8 cellular contexts compared by ENCODE assay signal in the genomic region with DNA sequence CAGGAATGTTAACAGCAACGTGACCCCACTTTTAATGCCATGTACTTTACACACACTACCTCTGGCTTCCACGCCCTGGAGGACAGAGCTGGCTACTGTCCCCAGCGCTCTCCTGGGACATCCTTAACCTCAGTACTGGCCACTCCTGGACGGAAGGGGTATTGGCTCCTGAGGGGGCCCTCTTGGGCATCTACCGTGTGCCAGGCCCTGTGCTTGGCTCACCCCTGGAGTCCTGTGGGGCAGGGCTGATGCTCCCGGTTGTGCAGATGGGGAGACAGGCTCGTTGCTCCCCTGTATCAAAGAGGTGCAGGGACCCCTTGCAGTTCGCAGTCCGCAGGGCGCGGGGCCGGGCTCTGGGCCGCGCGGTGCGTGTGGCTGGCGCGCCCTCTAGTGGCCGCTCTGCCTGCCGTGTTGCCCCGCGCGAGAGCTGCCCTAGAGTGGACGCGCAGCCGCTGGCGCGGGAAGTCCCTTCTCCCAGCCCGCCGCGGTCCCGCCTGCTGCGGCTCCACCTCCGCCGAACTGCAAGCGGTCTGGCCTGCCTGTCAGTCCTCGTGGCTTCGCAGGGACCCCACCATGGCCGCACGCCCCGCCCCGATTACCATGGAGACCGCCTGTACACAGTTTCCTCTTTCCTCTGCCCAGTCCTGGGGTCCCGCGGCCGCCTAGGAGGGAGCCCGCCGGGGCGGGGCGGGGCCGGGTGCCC. TPM values are rescaled to one million over a fixed set of nuclear protein-coding genes. Genes with fewer than 3 reads are reported as not detected.
A peak's percentile ranks its signal among the peaks of the same experiment; 100 is the strongest.
DNase-seq lines count a peak whose midpoint lies in the region; ATAC-seq and TF ChIP-seq lines count a peak whose summit lies in the region.

TSS of gene WDR38 (plus strand) at position 632 of the 703 bp plus-strand sequence. CDS start 72 bp downstream, outside the sequence.

- H3K9ac ChIP-seq in SU-DHL-6 (ENCODE audit: low read length) (peak within 1 kb of the TSS; percentile 37), parathyroid adenoma (no peak within 1 kb of the TSS)

- ATAC-seq in GM21619 (IDR thresholded peaks at IDR 0.05; ENCODE audit: unreplicated experiment), result peak; percentile 61
- peak; percentile 90 to 96 for ATAC-seq in upper lobe of left lung (ENCODE audit: low FRiP score in 2 of 2)

- peak; percentile 98 for TF ChIP-seq CTCF in LNCaP clone FGC (IDR thresholded peaks at IDR 0.05; ENCODE audit: control insufficient read depth, extremely low read depth, insufficient read depth)
- peak; percentile 95 for TF ChIP-seq CTCF in SU-DHL-6 (IDR thresholded peaks at IDR 0.05; ENCODE audit: insufficient read depth, low read length, poor library complexity, severe bottlenecking)
- TF ChIP-seq CTCF in parathyroid adenoma (IDR thresholded peaks at IDR 0.05), result peak; percentile 89
- peak; percentile 97 to 100 (median 100) for TF ChIP-seq CTCF in upper lobe of left lung (IDR thresholded peaks at IDR 0.05)

- no peaks in the 10 kb centered on the region for H3K36me3 ChIP-seq in SU-DHL-6 (ENCODE audit: low read length)
- H3K36me3 ChIP-seq in parathyroid adenoma (ENCODE audit: control insufficient read depth, insufficient read depth, low read length), result no peaks in the 10 kb centered on the region
- H3K36me3 ChIP-seq in upper lobe of left lung, result peaks cover 7 to 19% (median 16%) of the 10 kb centered on the region in 4 donors

- H3F3A ChIP-seq in SU-DHL-6 (ENCODE audit: insufficient read depth), result peaks cover 25% of the 10 kb centered on the region

- DNase-seq in DMS 273 treated with DMSO at 0.1 percent for 48 hours (lab: John Stamatoyannopoulos, UW) (peak; percentile 32), LNCaP clone FGC (ENCODE audit: low read depth) (peak; percentile 42), cardiac septum (ENCODE audit: low spot score) (peak; percentile 91), upper lobe of left lung (peak; percentile 76 to 96)
- peak; percentile 41 for DNase-seq in activated naive CD8-positive, alpha-beta T cell treated with anti-CD3 and anti-CD28 coated beads, Interleukin-2, amount 50 U/mL, for 16 hours (ENCODE audit: low read depth, low spot score)

- H4K20me1 ChIP-seq in SU-DHL-6 (ENCODE audit: low read depth, low read length), result no peaks in the 10 kb centered on the region

- H3K9me3 ChIP-seq in SU-DHL-6 (ENCODE audit: insufficient read depth, low read length) (no peaks in the 10 kb centered on the region), parathyroid adenoma (ENCODE audit: control insufficient read depth, low read length) (no peaks in the 10 kb centered on the region), upper lobe of left lung (no peaks in the 10 kb centered on the region)

- H2AFZ ChIP-seq in SU-DHL-6 (ENCODE audit: low read depth, low read length, severe bottlenecking) (peak within 1 kb of the TSS; percentile 28), parathyroid adenoma (peak within 1 kb of the TSS; percentile 85)

- H3K4me1 ChIP-seq in parathyroid adenoma, result peaks cover 3% of the 10 kb centered on the region
- H3K4me1 ChIP-seq in upper lobe of left lung, result peaks cover 11 to 17% (median 14%) of the 10 kb centered on the region in 4 donors

- H3K79me2 ChIP-seq in SU-DHL-6 (ENCODE audit: insufficient read depth, low read length), result no peaks in the 10 kb centered on the region
- no peaks in the 10 kb centered on the region for H3K79me2 ChIP-seq in parathyroid adenoma

- H3K4me3 ChIP-seq in LNCaP clone FGC (ENCODE audit: low read depth, low read length), result peak within 1 kb of the TSS; percentile 48
- peak within 1 kb of the TSS; percentile 20 for H3K4me3 ChIP-seq in SU-DHL-6 (ENCODE audit: insufficient read depth, low read length, poor library complexity, severe bottlenecking)
- H3K4me3 ChIP-seq in parathyroid adenoma (ENCODE audit: low read depth, low read length), result peak within 1 kb of the TSS; percentile 6
- H3K4me3 ChIP-seq in upper lobe of left lung, result peak within 1 kb of the TSS in 3 of 4 donors; percentile 35 to 54 (median 48)

- H3K27me3 ChIP-seq in SU-DHL-6 (ENCODE audit: low read length), result no peaks in the 10 kb centered on the region
- H3K27me3 ChIP-seq in parathyroid adenoma (ENCODE audit: control insufficient read depth, insufficient read depth, low read length), result no peaks in the 10 kb centered on the region
- H3K27me3 ChIP-seq in upper lobe of left lung, result no peaks in the 10 kb centered on the region

- no peaks in the 10 kb centered on the region for H3K9me2 ChIP-seq in SU-DHL-6 (replicated peaks; ENCODE audit: insufficient read depth, low read length)

- intact Hi-C loops in cardiac septum (cut with DNase I), result loop anchor here (1.0 kb wide), 1 partner anchor 79 kb away; no protein-coding TSS in a partner anchor

- TF ChIP-seq EP300 in upper lobe of left lung (IDR thresholded peaks at IDR 0.05), result no peak

- TF ChIP-seq POLR2A in upper lobe of left lung (IDR thresholded peaks at IDR 0.05), result peak in 1 of 4 donors; percentile 6

- peak within 1 kb of the TSS; percentile 41 for H3K4me2 ChIP-seq in SU-DHL-6 (ENCODE audit: low read depth, low read length, poor library complexity, severe bottlenecking)
- H3K4me2 ChIP-seq in parathyroid adenoma (ENCODE audit: low read length), result peak within 1 kb of the TSS; percentile 82

- WGBS in upper lobe of left lung, 2 donors, result 0 to 3% methylated on average over 19 to 26 of the region's 51 CpGs

- no peak within 1 kb of the TSS for H3K27ac ChIP-seq in SU-DHL-6 (ENCODE audit: low read depth, low read length)
- H3K27ac ChIP-seq in parathyroid adenoma, result no peak within 1 kb of the TSS
- H3K27ac ChIP-seq in upper lobe of left lung, result peak within 1 kb of the TSS in 3 of 4 donors; percentile 14 to 52 (median 46)

RNA-seq across cellular contexts. Expression of gene WDR38, which starts in this region (rescaled TPM):
- total RNA-seq in cardiac septum (not detected), upper lobe of left lung (10 to 100 TPM in 2 of 6 donors, 1 to 10 TPM in 3, not detected in 1; 4.1 to 24.1 (median 9.0) TPM)

Comparison
In these comparisons a context has a peak if more than half of its experiments do, and no peak if none do; other contexts are left out.
1. Peak in DNase-seq in cardiac septum; RNA of the gene not detected or under 1 TPM.
2. DNase-seq: peak in every context shown above with its lines; median percentile 91 in cardiac septum; 86 in upper lobe of left lung; 42 in LNCaP clone FGC; 41 in activated naive CD8-positive, alpha-beta T cell treated with anti-CD3 and anti-CD28 coated beads, Interleukin-2, amount 50 U/mL, for 16 hours; 32 in DMS 273 treated with DMSO at 0.1 percent for 48 hours.
3. H3K27ac ChIP-seq: peak in upper lobe of left lung (3 of 4); none in SU-DHL-6 (single experiment) and parathyroid adenoma (single experiment).
4. Peak in every context shown above with its lines, with median percentiles within 50 percentile points of each other: H3K4me3 ChIP-seq and CTCF ChIP-seq.